In genomic region chr1:171718216-171718615, GRCh38 we compare ENCODE assay signal across 17 cellular contexts.
"Had no signal": no experiment of that assay in that cellular context is flagged by ENCODE, and none has a peak within 500 bp of the region (broad histone marks: within the 10 kb centered on the region; RNA-seq: fewer than 3 reads in every experiment).

No MANE protein-coding gene starts in this region.

- H3K4me1 ChIP-seq: spleen, upper lobe of right lung had no signal

- H3K4me3 Mint-ChIP-seq: activated CD4-positive, alpha-beta memory T cell treated with anti-CD3 and anti-CD28 coated beads, Interleukin-2, amount 10 ng/mL, durations not matched to agents 7 days and 5 days; activated CD4-positive, alpha-beta T cell treated with anti-CD3 and anti-CD28 coated beads for 36 hours; activated naive CD8-positive, alpha-beta T cell; activated T-cell treated with anti-CD3 and anti-CD28 coated beads, Interleukin-2, amount 50 U/mL, for 4 hours; brain; neural crest cell had no signal

- H3K27me3 ChIP-seq: spleen, stomach, upper lobe of right lung had no signal

- H3K4me1 Mint-ChIP-seq: brain, neural crest cell had no signal

- H3K27me3 Mint-ChIP-seq: activated CD4-positive, alpha-beta memory T cell treated with anti-CD3 and anti-CD28 coated beads, Interleukin-2, amount 10 ng/mL, durations not matched to agents 7 days and 5 days; activated CD4-positive, alpha-beta T cell treated with anti-CD3 and anti-CD28 coated beads for 36 hours; activated naive CD8-positive, alpha-beta T cell; brain had no signal

- H3K36me3 ChIP-seq: WERI-Rb-1 had no signal

- DNase-seq: activated CD4-positive, alpha-beta memory T cell treated with anti-CD3 and anti-CD28 coated beads, Interleukin-2, amount 10 ng/mL, durations not matched to agents 7 days and 5 days; activated CD4-positive, alpha-beta T cell treated with anti-CD3 and anti-CD28 coated beads for 36 hours; activated gamma-delta T cell treated with Interleukin-2 at 50 U/mL for 16 hours; activated T-cell treated with anti-CD3 and anti-CD28 coated beads, Interleukin-2, amount 50 U/mL, for 4 hours; amygdala; effector CD8-positive, alpha-beta T cell; left colon; midbrain; spleen; stomach; upper lobe of right lung; WERI-Rb-1 had no signal

- H3K27ac Mint-ChIP-seq: activated CD4-positive, alpha-beta memory T cell treated with anti-CD3 and anti-CD28 coated beads, Interleukin-2, amount 10 ng/mL, durations not matched to agents 7 days and 5 days; activated CD4-positive, alpha-beta T cell treated with anti-CD3 and anti-CD28 coated beads for 36 hours; activated naive CD8-positive, alpha-beta T cell; brain had no signal

- H3K4me3 ChIP-seq: lung, spleen, stomach, thoracic aorta, upper lobe of right lung had no signal

- H3K27ac ChIP-seq: spleen, stomach, thoracic aorta, WERI-Rb-1 had no signal
